In genomic region chrX:3518870-3519269, GRCh38 we compare ENCODE assay signal across 11 cellular contexts.
DNase-seq lines count a peak whose midpoint lies in the region; ATAC-seq and TF ChIP-seq lines count a peak whose summit lies in the region.
"Had no signal": no experiment of that assay in that cellular context is flagged by ENCODE, and none has a peak within 500 bp of the region (broad histone marks: within the 10 kb centered on the region; RNA-seq: fewer than 3 reads in every experiment).

No MANE protein-coding gene starts in this region.

- H3K9me3 ChIP-seq in GM23248 (ENCODE audit: low read depth) = no peaks in the 10 kb centered on the region
- no peaks in the 10 kb centered on the region for H3K9me3 ChIP-seq in SJSA1 (replicated peaks)

- no peaks in the 10 kb centered on the region for H3K9me2 ChIP-seq in GM23248 (ENCODE audit: insufficient read depth)

- H3K4me2 ChIP-seq in GM23248 (ENCODE audit: unreplicated experiment) = peak overlapping the region; percentile 75

- H4K20me1 ChIP-seq in GM23248 (ENCODE audit: insufficient read depth) = no peaks in the 10 kb centered on the region

- no peaks in the 10 kb centered on the region for H3K9me3 Mint-ChIP-seq in T-helper 2 cell treated with Interferon-gamma antibody and Interleukin-4, amounts not matched to agents 5 μg/mL and 100 μg/mL, for 36 hours
- H3K9me3 Mint-ChIP-seq: activated naive CD4-positive, alpha-beta T cell treated with anti-CD3 and anti-CD28 coated beads, Interleukin-2, amount 10 ng/mL, durations not matched to agents 7 days and 5 days had no signal

- DNase-seq in GM23248 = peak; percentile 95
- peak; percentile 79 to 86 for DNase-seq in SJSA1 (ENCODE audit: low read depth in 1 of 2, low spot score in 2 of 2)
- DNase-seq in foreskin keratinocyte = peak in 1 of 2 donors; percentile 23
- DNase-seq in skeletal muscle cell (ENCODE audit: low read depth) = peak; percentile 79
- no peak for DNase-seq in ecto neural progenitor cell (ENCODE audit: low spot score)
- no peak for DNase-seq in T-helper 2 cell treated with Interferon-gamma antibody and Interleukin-4, amounts not matched to agents 5 μg/mL and 100 μg/mL, for 36 hours (ENCODE audit: low spot score)
- DNase-seq in central memory CD4-positive, alpha-beta T cell = no peak
- DNase-seq: activated naive CD4-positive, alpha-beta T cell treated with anti-CD3 and anti-CD28 coated beads, Interleukin-2, amount 10 ng/mL, durations not matched to agents 7 days and 5 days; NCI-H1436 treated with DMSO at 0.1 percent for 48 hours; stimulated activated CD8-positive, alpha-beta memory T cell treated with anti-CD3 and anti-CD28 coated beads, Interleukin-4, amount 100 ng/mL, for 48 hours had no signal

- in situ Hi-C loops in GM23248 (cut with MboI) = no loop called here

- H2AFZ ChIP-seq in GM23248 = 0 out of 2 replicates have a peak overlapping the region, but pooled peaks have one; percentile 37

- H3K27ac Mint-ChIP-seq in T-helper 2 cell treated with Interferon-gamma antibody and Interleukin-4, amounts not matched to agents 5 μg/mL and 100 μg/mL, for 36 hours = no peak overlapping the region
- H3K27ac Mint-ChIP-seq: activated naive CD4-positive, alpha-beta T cell treated with anti-CD3 and anti-CD28 coated beads, Interleukin-2, amount 10 ng/mL, durations not matched to agents 7 days and 5 days had no signal

- peak overlapping the region; percentile 85 for H3K9ac ChIP-seq in GM23248

- peak overlapping the region; percentile 64 for H3K4me3 ChIP-seq in GM23248
- H3K4me3 ChIP-seq in SJSA1 = no peak overlapping the region
- H3K4me3 ChIP-seq in skeletal muscle cell (ENCODE audit: low read depth, low read length) = no peak overlapping the region

- H3K36me3 ChIP-seq in GM23248 (ENCODE audit: low read depth) (no peaks in the 10 kb centered on the region), SJSA1 (no peaks in the 10 kb centered on the region)

- H3K4me1 Mint-ChIP-seq in T-helper 2 cell treated with Interferon-gamma antibody and Interleukin-4, amounts not matched to agents 5 μg/mL and 100 μg/mL, for 36 hours (ENCODE audit: low read depth) = no peaks in the 10 kb centered on the region
- H3K4me1 Mint-ChIP-seq: activated naive CD4-positive, alpha-beta T cell treated with anti-CD3 and anti-CD28 coated beads, Interleukin-2, amount 10 ng/mL, durations not matched to agents 7 days and 5 days had no signal

- no peak for TF ChIP-seq CTCF in foreskin keratinocyte (conservative IDR thresholded peaks at IDR 0.05)

- 1 to 8% methylated on average over 8 to 10 of the region's 10 CpGs for WGBS in GM23248 (ENCODE audit: low coverage in 1 of 2, low lambda C conversion rate in 2 of 2, missing lambda C conversion rate in 2 of 2), 2 experiments

- H3K27me3 ChIP-seq in GM23248 (replicated peaks; ENCODE audit: insufficient read depth) (no peaks in the 10 kb centered on the region), SJSA1 (replicated peaks) (no peaks in the 10 kb centered on the region), foreskin keratinocyte (no peaks in the 10 kb centered on the region)

- peaks cover 59% of the 10 kb centered on the region for H3F3A ChIP-seq in GM23248 (ENCODE audit: insufficient read depth)

- peak; percentile 26 for ATAC-seq in foreskin keratinocyte
- ATAC-seq in HG02571 (IDR thresholded peaks at IDR 0.05; ENCODE audit: unreplicated experiment) = no peak

- H3K36me3 Mint-ChIP-seq in T-helper 2 cell treated with Interferon-gamma antibody and Interleukin-4, amounts not matched to agents 5 μg/mL and 100 μg/mL, for 36 hours (ENCODE audit: low read depth) = no peaks in the 10 kb centered on the region
- H3K36me3 Mint-ChIP-seq: activated naive CD4-positive, alpha-beta T cell treated with anti-CD3 and anti-CD28 coated beads, Interleukin-2, amount 10 ng/mL, durations not matched to agents 7 days and 5 days had no signal

- H3K4me3 Mint-ChIP-seq in T-helper 2 cell treated with Interferon-gamma antibody and Interleukin-4, amounts not matched to agents 5 μg/mL and 100 μg/mL, for 36 hours = no peak overlapping the region
- H3K4me3 Mint-ChIP-seq: activated naive CD4-positive, alpha-beta T cell treated with anti-CD3 and anti-CD28 coated beads, Interleukin-2, amount 10 ng/mL, durations not matched to agents 7 days and 5 days had no signal

- no peaks in the 10 kb centered on the region for H3K27me3 Mint-ChIP-seq in T-helper 2 cell treated with Interferon-gamma antibody and Interleukin-4, amounts not matched to agents 5 μg/mL and 100 μg/mL, for 36 hours (ENCODE audit: low read depth)
- H3K27me3 Mint-ChIP-seq: activated naive CD4-positive, alpha-beta T cell treated with anti-CD3 and anti-CD28 coated beads, Interleukin-2, amount 10 ng/mL, durations not matched to agents 7 days and 5 days had no signal

- no peaks in the 10 kb centered on the region for H3K79me2 ChIP-seq in GM23248 (ENCODE audit: insufficient read depth)

- H3K4me1 ChIP-seq in GM23248 (ENCODE audit: insufficient read depth) (peaks cover 74% of the 10 kb centered on the region), SJSA1 (replicated peaks) (peaks cover 8% of the 10 kb centered on the region), foreskin keratinocyte (peaks cover 5% of the 10 kb centered on the region)

- peak overlapping the region; percentile 99 for H3K27ac ChIP-seq in GM23248
- peak overlapping the region; percentile 80 for H3K27ac ChIP-seq in SJSA1
- H3K27ac ChIP-seq in foreskin keratinocyte = no peak overlapping the region

Comparison
In these comparisons a context has a peak if more than half of its experiments do, and no peak if none do; other contexts are left out.
1. DNase-seq: peak in GM23248 (single experiment), SJSA1 (2 of 2) and skeletal muscle cell (single experiment); none in ecto neural progenitor cell (single experiment), T-helper 2 cell treated with Interferon-gamma antibody and Interleukin-4, amounts not matched to agents 5 μg/mL and 100 μg/mL, for 36 hours (single experiment) and central memory CD4-positive, alpha-beta T cell (single experiment).